In genomic region chr2:119416299-119416923, GRCh38 we compare ENCODE assay signal across 22 cellular contexts. TPM values are rescaled to one million over a fixed set of nuclear protein-coding genes. Genes with fewer than 3 reads are reported as not detected.
"Had no signal": no experiment of that assay in that cellular context is flagged by ENCODE, and none has a peak within 500 bp of the region (broad histone marks: within the 10 kb centered on the region; RNA-seq: fewer than 3 reads in every experiment).

No MANE protein-coding gene starts in this region.

- H3K27ac ChIP-seq: left ventricle myocardium inferior, spleen, testis, transverse colon, WERI-Rb-1 had no signal

- H3K4me1 ChIP-seq: left ventricle myocardium inferior, testis had no signal

- H3K4me3 ChIP-seq: left ventricle myocardium inferior, mucosa of descending colon, spleen, testis, transverse colon had no signal

- DNase-seq: activated CD4-positive, alpha-beta T cell treated with anti-CD3 and anti-CD28 coated beads for 48 hours; activated CD4-positive, alpha-beta T cell treated with anti-CD3 and anti-CD28 coated beads, Interleukin-2, amount 50 U/mL, for 48 hours; activated CD8-positive, alpha-beta memory T cell treated with anti-CD3 and anti-CD28 coated beads for 24 hours; activated effector memory CD4-positive, alpha-beta T cell treated with Interleukin-2 at 50 U/mL for 16 hours; activated naive CD4-positive, alpha-beta T cell treated with Interleukin-2 at 50 U/mL for 16 hours; activated naive CD8-positive, alpha-beta T cell treated with anti-CD3 and anti-CD28 coated beads, Interleukin-2, amount 10 ng/mL, durations not matched to agents 7 days and 5 days; caudate nucleus; foreskin fibroblast; left ventricle myocardium inferior; mucosa of descending colon; posterior cingulate gyrus; right cardiac atrium; spleen; stimulated activated naive CD4-positive, alpha-beta T cell treated with Interleukin-2 at 50 U/mL for 16 hours; T1000; testis; transverse colon; WERI-Rb-1 had no signal

- H3K36me3 ChIP-seq: left ventricle myocardium inferior, spleen, transverse colon, WERI-Rb-1 had no signal

- ATAC-seq: activated CD4-positive, CD25-positive, alpha-beta regulatory T cell treated with anti-CD3 and anti-CD28 coated beads, Interleukin-2, amount 50 U/mL, for 24 hours; mucosa of descending colon; right cardiac atrium had no signal

- H3K9me3 ChIP-seq: testis, transverse colon had no signal

- FAIRE-seq: astrocyte, endothelial cell of umbilical vein, islet of Langerhans had no signal

RNA-seq across cellular contexts. Expression of gene TMEM37, which starts 15.2 kb away (rescaled TPM):
- total RNA-seq: activated naive CD8-positive, alpha-beta T cell treated with anti-CD3 and anti-CD28 coated beads, Interleukin-2, amount 10 ng/mL, durations not matched to agents 7 days and 5 days had no signal
